Comparison of ENCODE assay signal across 19 cellular contexts in the genomic region with DNA sequence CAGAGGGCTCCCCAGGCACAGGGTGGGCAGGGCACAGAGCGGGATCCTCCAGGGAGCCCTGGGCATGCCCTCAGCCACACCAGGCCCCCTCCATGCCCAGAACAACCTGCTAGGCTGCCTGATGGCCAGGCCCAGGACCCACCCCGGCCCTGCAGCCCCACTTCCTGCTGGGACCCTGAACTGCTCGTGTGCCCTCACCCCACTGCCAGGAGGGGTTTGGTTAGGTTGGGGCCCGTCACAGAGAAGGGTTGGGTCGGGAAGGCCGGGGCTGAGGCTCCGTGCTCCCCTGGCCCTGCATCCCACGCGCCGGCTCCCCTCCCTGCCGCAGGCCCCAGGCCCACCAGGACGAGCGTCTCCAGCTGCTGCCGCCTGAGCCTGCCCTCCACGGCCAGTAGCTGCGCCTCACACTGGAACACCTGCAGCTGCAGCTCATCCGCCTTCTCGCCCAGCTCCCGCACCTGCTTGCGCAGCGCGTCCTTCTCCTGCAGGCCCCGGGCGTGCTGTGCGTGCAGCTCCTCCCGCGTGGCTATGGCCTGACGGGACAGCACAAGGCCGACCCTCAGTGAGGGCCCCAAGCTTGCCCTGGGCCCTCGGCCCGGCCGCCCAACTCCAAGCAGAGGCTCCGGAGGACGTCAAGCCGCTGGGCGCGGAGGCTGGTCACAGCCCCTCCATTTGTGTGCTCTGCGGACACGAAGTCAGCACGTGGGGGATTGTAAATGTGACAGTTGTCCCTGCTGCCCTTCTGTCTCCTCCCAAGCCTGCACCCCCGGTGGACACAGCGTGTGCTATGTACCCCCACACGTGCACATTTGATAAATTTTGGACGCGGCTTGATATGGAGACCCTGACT.
"Had no signal": no experiment of that assay in that cellular context is flagged by ENCODE, and none has a peak within 500 bp of the region (broad histone marks: within the 10 kb centered on the region; RNA-seq: fewer than 3 reads in every experiment).

No MANE protein-coding gene starts in this region.

- H3K4me1 ChIP-seq: foreskin keratinocyte had no signal

- FAIRE-seq: colon, islet of Langerhans had no signal

- ATAC-seq: activated T-cell treated with anti-CD3 and anti-CD28 coated beads, Interleukin-2, amount 50 U/mL, for 72 hours; foreskin keratinocyte; left colon; natural killer cell treated with Interleukin-12 subunit alpha and Interleukin-12 subunit beta and Interleukin-15 and Interleukin-18, amount 100 ng/mL, for 72 hours; stimulated activated naive B cell treated with anti-CD40 and anti-IgM and Interleukin-4, amounts not matched to agents 10 μg/mL and 1 μg/mL and 100 μg/mL, for 72 hours had no signal

- H3K27ac ChIP-seq: brain microvascular endothelial cell, foreskin keratinocyte, hepatocyte, thoracic aorta, upper lobe of left lung had no signal

- H3K36me3 ChIP-seq: brain microvascular endothelial cell, thoracic aorta had no signal

- H3K4me2 ChIP-seq: hepatocyte had no signal

- DNase-seq: activated CD4-positive, alpha-beta T cell treated with anti-CD3 and anti-CD28 coated beads, Interleukin-2, amount 10 ng/mL, durations not matched to agents 24 days and 14 days; activated CD8-positive, alpha-beta memory T cell treated with anti-CD3 and anti-CD28 coated beads, Interleukin-2, amount 50 U/mL, for 4 hours; activated effector memory CD4-positive, alpha-beta T cell treated with anti-CD3 and anti-CD28 coated beads, Interleukin-2, amount 50 U/mL, for 16 hours; activated naive CD4-positive, alpha-beta T cell treated with anti-CD3 and anti-CD28 coated beads, Interleukin-2, amount 50 U/mL, for 16 hours; activated T-cell treated with anti-CD3 and anti-CD28 coated beads, Interleukin-2, amount 50 U/mL, for 72 hours; aorta; brain microvascular endothelial cell; central memory CD4-positive, alpha-beta T cell; foreskin keratinocyte; left colon; nucleus accumbens; stimulated activated naive B cell treated with anti-CD40 and anti-IgM and Interleukin-4, amounts not matched to agents 10 μg/mL and 1 μg/mL and 100 μg/mL, for 72 hours had no signal

- H3K4me3 ChIP-seq: hepatocyte, lung, thoracic aorta, upper lobe of left lung had no signal

- H2AFZ ChIP-seq: hepatocyte had no signal

- H3K79me2 ChIP-seq: hepatocyte had no signal

- H3K9me3 ChIP-seq: thoracic aorta, upper lobe of left lung had no signal

- H3K27me3 ChIP-seq: brain microvascular endothelial cell, hepatocyte, upper lobe of left lung had no signal
